In genomic region chr12:96401061-96401871, GRCh38 we compare ENCODE assay signal across 2 cellular contexts.
TF ChIP-seq lines count a peak whose summit lies in the region.

No MANE protein-coding gene starts in this region.

TF ChIP-seq in WTC11, 78 proteins besides CTCF, POLR2A, EP300 and RAD21 (continued from another document):
- TF ChIP-seq MXD4 (CRISPR knock-in tag; IDR thresholded peaks at IDR 0.05; ENCODE audit: borderline replicate concordance): no peak
- TF ChIP-seq KAT7 (CRISPR knock-in tag; IDR thresholded peaks at IDR 0.05; ENCODE audit: borderline replicate concordance): no peak
- TF ChIP-seq NFATC4 (CRISPR knock-in tag; IDR thresholded peaks at IDR 0.05): no peak
- TF ChIP-seq GABPB1 (CRISPR knock-in tag; IDR thresholded peaks at IDR 0.05): no peak
- TF ChIP-seq CREB1 (CRISPR knock-in tag; IDR thresholded peaks at IDR 0.05): no peak
- TF ChIP-seq USF2 (CRISPR knock-in tag; IDR thresholded peaks at IDR 0.05): no peak

TF ChIP-seq in H1, 55 proteins besides CTCF, POLR2A, EP300 and RAD21 (continued from another document):
- TF ChIP-seq MAX (IDR thresholded peaks at IDR 0.05) (no peak), FOSL1 (IDR thresholded peaks at IDR 0.05; ENCODE audit: insufficient read depth, low read depth, low read length) (no peak), JUND (IDR thresholded peaks at IDR 0.05; ENCODE audit: low read length) (no peak), BRCA1 (IDR thresholded peaks at IDR 0.05; ENCODE audit: low read depth, low read length) (no peak), CHD1 (IDR thresholded peaks at IDR 0.05; ENCODE audit: low read depth, low read length) (no peak), ATF3 (IDR thresholded peaks at IDR 0.05; ENCODE audit: insufficient read depth, low read depth, low read length) (no peak), RFX5 (IDR thresholded peaks at IDR 0.05; ENCODE audit: borderline replicate concordance, low read depth, low read length) (no peak), BACH1 (IDR thresholded peaks at IDR 0.05; ENCODE audit: low read length) (no peak), RBBP5 (IDR thresholded peaks at IDR 0.05; ENCODE audit: borderline replicate concordance, low read depth, low read length) (no peak), SRF (IDR thresholded peaks at IDR 0.05; ENCODE audit: low read depth, low read length) (no peak), SAP30 (IDR thresholded peaks at IDR 0.05; ENCODE audit: insufficient read depth, insufficient replicate concordance, low read length) (no peak), CHD7 (IDR thresholded peaks at IDR 0.05; ENCODE audit: insufficient replicate concordance, low read length) (no peak), E2F6 (IDR thresholded peaks at IDR 0.05) (no peak)
TF ChIP-seq in H1: peak in this region for 0.
